In genomic region chr21:43790053-43790524, GRCh38 we compare ENCODE assay signal across 8 cellular contexts. TPM values are rescaled to one million over a fixed set of nuclear protein-coding genes. Genes with fewer than 3 reads are reported as not detected.
DNase-seq lines count a peak whose midpoint lies in the region; ATAC-seq and TF ChIP-seq lines count a peak whose summit lies in the region.

No MANE protein-coding gene starts in this region.

- peaks cover 15% of the 10 kb centered on the region for H3K27me3 Mint-ChIP-seq in glutamatergic neuron (ENCODE audit: unreplicated experiment)

- H3K4me1 ChIP-seq in HAP-1 (peaks cover 7% of the 10 kb centered on the region), skeletal muscle tissue (ENCODE audit: control insufficient read depth in 3 of 3, insufficient read depth in 3 of 3, low read length in 3 of 3) (peaks cover 9 to 16% (median 11%) of the 10 kb centered on the region in 3 donors)

- peak overlapping the region; percentile 64 for H3K27ac Mint-ChIP-seq in glutamatergic neuron (ENCODE audit: unreplicated experiment)

- peak overlapping the region; percentile 92 for H3K4me3 Mint-ChIP-seq in glutamatergic neuron (ENCODE audit: unreplicated experiment)

- H3K9me3 ChIP-seq in HAP-1: no peaks in the 10 kb centered on the region
- no peaks in the 10 kb centered on the region for H3K9me3 ChIP-seq in WERI-Rb-1 (ENCODE audit: severe bottlenecking)
- H3K9me3 ChIP-seq in skeletal muscle tissue (ENCODE audit: control insufficient read depth in 3 of 3, low read length in 3 of 3): no peaks in the 10 kb centered on the region

- H3K36me3 Mint-ChIP-seq in glutamatergic neuron (ENCODE audit: unreplicated experiment): peaks cover 2% of the 10 kb centered on the region

- H3K27me3 ChIP-seq in HAP-1 (ENCODE audit: low read depth) (no peaks in the 10 kb centered on the region), WERI-Rb-1 (ENCODE audit: insufficient read depth, low read depth, severe bottlenecking) (no peaks in the 10 kb centered on the region), skeletal muscle tissue (ENCODE audit: control insufficient read depth in 3 of 3, insufficient read depth in 3 of 3, low read length in 3 of 3) (no peaks in the 10 kb centered on the region)

- H3K9me3 Mint-ChIP-seq in glutamatergic neuron (ENCODE audit: unreplicated experiment): peaks cover 12% of the 10 kb centered on the region

- H3K36me3 ChIP-seq in HAP-1 (replicated peaks): peaks cover 52% of the 10 kb centered on the region
- H3K36me3 ChIP-seq in WERI-Rb-1: peaks cover 54% of the 10 kb centered on the region
- H3K36me3 ChIP-seq in skeletal muscle tissue (ENCODE audit: control insufficient read depth in 3 of 3, insufficient read depth in 3 of 3, low read length in 3 of 3): peaks cover 32 to 37% (median 33%) of the 10 kb centered on the region in 3 donors

- peaks cover 4% of the 10 kb centered on the region for H3K4me1 Mint-ChIP-seq in glutamatergic neuron (ENCODE audit: low read depth, unreplicated experiment)

- H3K4me3 ChIP-seq in HAP-1: peak overlapping the region; percentile 92
- H3K4me3 ChIP-seq in WERI-Rb-1 (ENCODE audit: low read depth, low read length): peak overlapping the region; percentile 88
- H3K4me3 ChIP-seq in skeletal muscle tissue (ENCODE audit: low read length in 3 of 3): peak overlapping the region; percentile 90 to 98 (median 92)

- in situ Hi-C loops in HAP-1 (cut with MboI; ENCODE audit: low sequenced_read_pairs): no loop called here
- in situ Hi-C loops in GM13977 (cut with MboI; ENCODE audit: low pct_unique_long_range_greater_than_20kb, low sequenced_read_pairs, unreplicated experiment): no loop called here

- TF ChIP-seq CTCF in WERI-Rb-1 (IDR thresholded peaks at IDR 0.05; ENCODE audit: low read depth, low read length) (no peak), glutamatergic neuron (IDR thresholded peaks at IDR 0.05; ENCODE audit: partially characterized antibody, unreplicated experiment) (no peak), GM13977 (IDR thresholded peaks at IDR 0.05; ENCODE audit: extremely low read depth, insufficient read depth, missing control alignments) (no peak)

- H3K9ac ChIP-seq in skeletal muscle tissue (ENCODE audit: low read depth in 1 of 3, low read length in 3 of 3): peak overlapping the region; percentile 80 to 88 (median 82)

- no peak for ATAC-seq in HG02938 (IDR thresholded peaks at IDR 0.05; ENCODE audit: unreplicated experiment)
- no peak for ATAC-seq in HG02981 (IDR thresholded peaks at IDR 0.05; ENCODE audit: unreplicated experiment)

- DNase-seq in HAP-1 (ENCODE audit: low spot score in 2 of 2) (no peak), WERI-Rb-1 (no peak), glutamatergic neuron (no peak), GM13977 (ENCODE audit: low spot score) (no peak), NCI-H2107 treated with DMSO at 0.1 percent for 48 hours (lab: John Stamatoyannopoulos, UW; ENCODE audit: unreplicated experiment) (no peak)

- H3K27ac ChIP-seq in WERI-Rb-1 (peak overlapping the region; percentile 77), skeletal muscle tissue (ENCODE audit: low read depth, low read length) (peak overlapping the region; percentile 81)

RNA-seq across cellular contexts. Expression of gene RRP1, which starts 0.7 kb away (rescaled TPM):
- total RNA-seq in glutamatergic neuron (ENCODE audit: unreplicated experiment): 26.2 TPM
- total RNA-seq in skeletal muscle tissue: 10.4 TPM

RNA-seq across cellular contexts. Expression of gene CSTB, which starts 14.0 kb away (rescaled TPM):
- total RNA-seq in glutamatergic neuron (ENCODE audit: unreplicated experiment) (32.7 TPM), skeletal muscle tissue (6.3 TPM)
